ENCODE assay signal across 11 cellular contexts in genomic region chr2:46300406-46300832, GRCh38. TPM values are rescaled to one million over a fixed set of nuclear protein-coding genes. Genes with fewer than 3 reads are reported as not detected.
DNase-seq lines count a peak whose midpoint lies in the region; ATAC-seq, FAIRE-seq and TF ChIP-seq lines count a peak whose summit lies in the region.
"Had no signal": no experiment of that assay in that cellular context is flagged by ENCODE, and none has a peak within 500 bp of the region (broad histone marks: within the 10 kb centered on the region; RNA-seq: fewer than 3 reads in every experiment).

No MANE protein-coding gene starts in this region.

- H3K4me3 Mint-ChIP-seq in MCF 10A (ENCODE audit: unreplicated experiment) = peak overlapping the region; percentile 86
- peak overlapping the region; percentile 93 for H3K4me3 Mint-ChIP-seq in stimulated activated effector memory CD8-positive, alpha-beta T cell treated with anti-CD3 and anti-CD28 coated beads, Interleukin-12 subunit alpha, Interleukin-12 subunit beta, amount 100 ng/mL, for 72 hours
- H3K4me3 Mint-ChIP-seq in activated CD4-positive, alpha-beta T cell treated with anti-CD3 and anti-CD28 coated beads, Interleukin-2, amount 10 ng/mL, durations not matched to agents 7 days and 5 days = no peak overlapping the region

- H3K4me1 Mint-ChIP-seq in MCF 10A (ENCODE audit: insufficient read depth, unreplicated experiment) = peaks cover 26% of the 10 kb centered on the region
- H3K4me1 Mint-ChIP-seq in stimulated activated effector memory CD8-positive, alpha-beta T cell treated with anti-CD3 and anti-CD28 coated beads, Interleukin-12 subunit alpha, Interleukin-12 subunit beta, amount 100 ng/mL, for 72 hours = peaks cover 56% of the 10 kb centered on the region
- H3K4me1 Mint-ChIP-seq in activated CD4-positive, alpha-beta T cell treated with anti-CD3 and anti-CD28 coated beads, Interleukin-2, amount 10 ng/mL, durations not matched to agents 7 days and 5 days = peaks cover 55% of the 10 kb centered on the region

- no peaks in the 10 kb centered on the region for H3K9me3 Mint-ChIP-seq in MCF 10A (ENCODE audit: unreplicated experiment)
- no peaks in the 10 kb centered on the region for H3K9me3 Mint-ChIP-seq in stimulated activated effector memory CD8-positive, alpha-beta T cell treated with anti-CD3 and anti-CD28 coated beads, Interleukin-12 subunit alpha, Interleukin-12 subunit beta, amount 100 ng/mL, for 72 hours
- H3K9me3 Mint-ChIP-seq in activated CD4-positive, alpha-beta T cell treated with anti-CD3 and anti-CD28 coated beads, Interleukin-2, amount 10 ng/mL, durations not matched to agents 7 days and 5 days = peaks cover 7% of the 10 kb centered on the region

- peak overlapping the region; percentile 75 for H3K27ac Mint-ChIP-seq in MCF 10A (ENCODE audit: low read depth, unreplicated experiment)
- H3K27ac Mint-ChIP-seq in stimulated activated effector memory CD8-positive, alpha-beta T cell treated with anti-CD3 and anti-CD28 coated beads, Interleukin-12 subunit alpha, Interleukin-12 subunit beta, amount 100 ng/mL, for 72 hours = no peak overlapping the region
- no peak overlapping the region for H3K27ac Mint-ChIP-seq in activated CD4-positive, alpha-beta T cell treated with anti-CD3 and anti-CD28 coated beads, Interleukin-2, amount 10 ng/mL, durations not matched to agents 7 days and 5 days

- peaks cover 14% of the 10 kb centered on the region for H3K36me3 Mint-ChIP-seq in MCF 10A (ENCODE audit: insufficient read depth, unreplicated experiment)
- H3K36me3 Mint-ChIP-seq in stimulated activated effector memory CD8-positive, alpha-beta T cell treated with anti-CD3 and anti-CD28 coated beads, Interleukin-12 subunit alpha, Interleukin-12 subunit beta, amount 100 ng/mL, for 72 hours = peaks cover 70% of the 10 kb centered on the region
- peaks cover 7% of the 10 kb centered on the region for H3K36me3 Mint-ChIP-seq in activated CD4-positive, alpha-beta T cell treated with anti-CD3 and anti-CD28 coated beads, Interleukin-2, amount 10 ng/mL, durations not matched to agents 7 days and 5 days (ENCODE audit: low read depth)

- TF ChIP-seq POLR2A in HCT116 (IDR thresholded peaks at IDR 0.05; ENCODE audit: borderline replicate concordance, extremely low read depth, insufficient read depth, insufficient read length) = no peak

- CTCF ChIA-PET in HCT116 (lab: Charles Lee) (no interaction called here), MCF 10A (lab: Yijun Ruan, JAX) (interaction anchor here (1.3 to 2.1 kb wide), 4 partner anchors 10 to 66 kb away, joined by 3 to 7 read pairs (median 7); no protein-coding TSS in a partner anchor)
- CTCF ChIA-PET in activated CD4-positive, alpha-beta T cell treated with anti-CD3 and anti-CD28 coated beads, Interleukin-2, amount 10 ng/mL, durations not matched to agents 7 days and 5 days (lab: Charles Lee) = no interaction called here

- peaks cover 40% of the 10 kb centered on the region; the same call in 1 of the 2 replicates for H3K79me2 ChIP-seq in HCT116 (ENCODE audit: insufficient read depth, low read length)

- no peaks in the 10 kb centered on the region for H3K9me2 ChIP-seq in HCT116 (ENCODE audit: insufficient read depth)

- in situ Hi-C loops in G401 (cut with HindIII; ENCODE audit: low sequenced_read_pairs) = no loop called here

- H3K27me3 ChIP-seq in HCT116 (ENCODE audit: insufficient read depth, low read length) = no peaks in the 10 kb centered on the region

- H3K36me3 ChIP-seq in HCT116 (ENCODE audit: control insufficient read depth in 1 of 2, insufficient read depth in 2 of 2, low read length in 2 of 2) (no peaks in the 10 kb centered on the region), kidney (ENCODE audit: control insufficient read depth in 1 of 2, insufficient read depth in 2 of 2, low read length in 2 of 2) (peaks cover 0 to 4% of the 10 kb centered on the region in 2 donors)

- no peak overlapping the region for H3K4me3 ChIP-seq in HCT116 (replicated peaks in 1 of 2; ENCODE audit: low read depth in 1 of 2, low read length in 2 of 2)
- peak overlapping the region; percentile 86 to 92 for H3K4me3 ChIP-seq in kidney (ENCODE audit: low read length in 2 of 2)

- RAD21 ChIA-PET in HCT116 (lab: Charles Lee; ENCODE audit: low non-redundant PET in 1 of 2, low total read pairs in 2 of 2, uncharacterized antibody in 2 of 2, unreplicated experiment in 2 of 2) = no interaction called here

- no peak for FAIRE-seq in kidney (lab: Jason Lieb, UNC)

- H3K9ac ChIP-seq in HCT116 (ENCODE audit: low read length) (no peak overlapping the region), kidney (ENCODE audit: low read length in 2 of 2) (peak overlapping the region; percentile 94 to 95)

- H3K4me2 ChIP-seq in HCT116 (ENCODE audit: low read length) = peak overlapping the region; percentile 100; the same call in 1 of the 2 replicates

- ATAC-seq in HCT116 (no peak), GM21526 (IDR thresholded peaks at IDR 0.05; ENCODE audit: low FRiP score, unreplicated experiment) (no peak)
- ATAC-seq in stimulated activated effector memory CD8-positive, alpha-beta T cell treated with anti-CD3 and anti-CD28 coated beads, Interleukin-12 subunit alpha, Interleukin-12 subunit beta, amount 100 ng/mL, for 72 hours = no peak

- no peaks in the 10 kb centered on the region for H3K27me3 Mint-ChIP-seq in MCF 10A (ENCODE audit: insufficient read depth, unreplicated experiment)
- peaks cover 80% of the 10 kb centered on the region for H3K27me3 Mint-ChIP-seq in activated CD4-positive, alpha-beta T cell treated with anti-CD3 and anti-CD28 coated beads, Interleukin-2, amount 10 ng/mL, durations not matched to agents 7 days and 5 days

- BruUV-seq in HCT116 (replicated peaks; lab: Mats Ljungman, UMichigan) (no TSS peak), MCF 10A (replicated peaks; lab: Mats Ljungman, UMichigan) (no TSS peak)

- no peaks in the 10 kb centered on the region for H4K20me1 ChIP-seq in HCT116 (ENCODE audit: insufficient read depth)

- H3K4me1 ChIP-seq in HCT116 (ENCODE audit: control insufficient read depth in 1 of 2, insufficient read depth in 2 of 2, low read length in 2 of 2) = peaks cover 12 to 50% of the 10 kb centered on the region in 2 experiments; a peak in 3 of 4 replicates
- peaks cover 9 to 15% of the 10 kb centered on the region in 2 donors for H3K4me1 ChIP-seq in kidney (ENCODE audit: control insufficient read depth in 1 of 2, insufficient read depth in 1 of 2, low read depth in 1 of 2, low read length in 2 of 2)

- H3K9me3 ChIP-seq in HCT116 (ENCODE audit: control insufficient read depth in 1 of 2, insufficient read depth in 1 of 2, low read depth in 1 of 2, low read length in 2 of 2) (no peaks in the 10 kb centered on the region; a peak in 1 of 4 replicates), kidney (ENCODE audit: control insufficient read depth in 1 of 2, low read length in 2 of 2) (no peaks in the 10 kb centered on the region)

- no peak for DNase-seq in HCT116 (ENCODE audit: low read depth, low spot score)
- DNase-seq in MCF 10A (ENCODE audit: unreplicated experiment) = no peak
- DNase-seq in kidney = no peak
- DNase-seq in stimulated activated effector memory CD8-positive, alpha-beta T cell treated with anti-CD3 and anti-CD28 coated beads, Interleukin-12 subunit alpha, Interleukin-12 subunit beta, amount 100 ng/mL, for 72 hours (ENCODE audit: low spot score in 2 of 2) = no peak
- DNase-seq in G401 (ENCODE audit: low spot score) = no peak
- no peak for DNase-seq in retina
- no peak for DNase-seq in activated CD4-positive, alpha-beta T cell treated with anti-CD3 and anti-CD28 coated beads, Interleukin-2, amount 10 ng/mL, durations not matched to agents 7 days and 5 days
- DNase-seq: amniotic stem cell, Karpas-422, naive B cell had no signal

- H3K27ac ChIP-seq in HCT116 (ENCODE audit: low read depth, low read length) (no peak overlapping the region), kidney (ENCODE audit: low read depth in 2 of 2, low read length in 2 of 2) (peak overlapping the region; percentile 97)

- TF ChIP-seq RAD21 in HCT116 (IDR thresholded peaks at IDR 0.05; ENCODE audit: low read depth) = no peak

- intact Hi-C loops in HCT116 (cut with micrococcal nuclease) (loop anchor here (5.0 kb wide), 1 partner anchor 67 kb away; no protein-coding TSS in a partner anchor), MCF 10A (cut with micrococcal nuclease) (loop anchor here (1.0 kb wide), 1 partner anchor 15 kb away; no protein-coding TSS in a partner anchor), kidney (cut with DNase I) (no loop called here)

- H2AFZ ChIP-seq in HCT116 (ENCODE audit: low read depth, low read length, poor library complexity, severe bottlenecking) = no peak overlapping the region

- POLR2A ChIA-PET in HCT116 (lab: Charles Lee) (no interaction called here), MCF 10A (lab: Yijun Ruan, JAX) (interaction anchor here (0.9 to 24.9 kb wide), 11 partner anchors 11 to 345 kb away, joined by 3 to 553 read pairs (median 6); no protein-coding TSS in a partner anchor)
- POLR2A ChIA-PET in activated CD4-positive, alpha-beta T cell treated with anti-CD3 and anti-CD28 coated beads, Interleukin-2, amount 10 ng/mL, durations not matched to agents 7 days and 5 days (lab: Charles Lee) = no interaction called here

- TF ChIP-seq CTCF in HCT116 (IDR thresholded peaks at IDR 0.05 in 2 of 3, conservative IDR thresholded peaks at IDR 0.05 in 1 of 3; ENCODE audit: borderline replicate concordance in 1 of 3, insufficient read depth in 1 of 3, low read depth in 2 of 3, low read length in 2 of 3) = no peak
- no peak for TF ChIP-seq CTCF in MCF 10A (IDR thresholded peaks at IDR 0.05; ENCODE audit: unreplicated experiment)
- TF ChIP-seq CTCF in kidney (IDR thresholded peaks at IDR 0.05; ENCODE audit: borderline replicate concordance, extremely low read depth, insufficient read depth) = no peak

TF ChIP-seq in HCT116, 20 proteins besides CTCF, POLR2A, EP300 and RAD21 (continues in another document):
- TF ChIP-seq FOSL1 (IDR thresholded peaks at IDR 0.05; ENCODE audit: low read depth) (no peak), TCF7L2 (IDR thresholded peaks at IDR 0.05; ENCODE audit: borderline replicate concordance, extremely low read depth, insufficient read depth, insufficient read length) (no peak), SP1 (IDR thresholded peaks at IDR 0.05; ENCODE audit: low read depth) (no peak), CEBPB (IDR thresholded peaks at IDR 0.05; ENCODE audit: low read depth) (no peak), JUND (IDR thresholded peaks at IDR 0.05) (no peak), YY1 (IDR thresholded peaks at IDR 0.05; ENCODE audit: extremely low read depth, insufficient replicate concordance, low read depth, low read length) (no peak), EGR1 (IDR thresholded peaks at IDR 0.05; ENCODE audit: low read depth) (no peak), ZNF274 (IDR thresholded peaks at IDR 0.05; ENCODE audit: low read depth, low read length) (no peak)

RNA-seq across cellular contexts. Expression of gene EPAS1, which starts 3.2 kb away (rescaled TPM):
- total RNA-seq in HCT116 (2021; ENCODE audit: unreplicated experiment) (55.9 TPM), MCF 10A (2022) (146 and 200 TPM in 2 replicates), kidney (398 TPM)
- 36.4 and 50.7 TPM in 2 replicates for polyA plus RNA-seq in HCT116 (2012)
- polyA plus RNA-seq in kidney (ENCODE audit: insufficient read depth, low read depth, low replicate concordance) = 142 TPM
- total RNA-seq in G401 (2014; rRNA removed; shearing (Covaris generic)) = 0.03 TPM in 1 of 2 replicates, not detected in the other
- 1 to 10 TPM; 6.9 to 7.9 TPM for total RNA-seq in activated CD4-positive, alpha-beta T cell treated with anti-CD3 and anti-CD28 coated beads, Interleukin-2, amount 10 ng/mL, durations not matched to agents 7 days and 5 days

Comparison
In these comparisons a context has a peak if more than half of its experiments do, and no peak if none do; other contexts are left out.
1. H3K4me3 ChIP-seq: peak in kidney (2 of 2); none in HCT116 (0 of 2).